13 cellular contexts compared by ENCODE assay signal in the genomic region with DNA sequence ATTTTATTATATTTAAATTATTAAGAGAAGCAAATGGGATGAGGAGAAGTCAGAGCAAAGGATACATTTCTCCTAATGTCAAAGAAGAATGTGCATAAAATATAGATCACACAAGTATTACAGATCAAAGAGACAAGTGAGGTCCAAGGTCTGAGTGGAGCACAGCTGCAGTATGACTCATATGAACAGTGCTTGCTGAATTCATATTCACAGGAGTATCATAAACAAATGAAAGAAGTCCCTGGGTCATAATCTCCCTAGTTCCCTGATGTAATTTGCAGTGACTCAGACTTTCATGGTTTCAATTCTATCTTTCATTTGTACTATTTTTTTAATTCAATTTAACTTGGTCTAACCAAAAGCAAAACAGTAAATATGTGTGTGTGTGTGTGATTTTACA.
DNase-seq lines count a peak whose midpoint lies in the region; FAIRE-seq and TF ChIP-seq lines count a peak whose summit lies in the region.
"Had no signal": no experiment of that assay in that cellular context is flagged by ENCODE, and none has a peak within 500 bp of the region (broad histone marks: within the 10 kb centered on the region; RNA-seq: fewer than 3 reads in every experiment).

No MANE protein-coding gene starts in this region.

- H3K9me3 ChIP-seq in BE2C = no peaks in the 10 kb centered on the region
- H3K9me3 ChIP-seq: thoracic aorta had no signal

- TF ChIP-seq CTCF in BE2C (IDR thresholded peaks at IDR 0.05; ENCODE audit: low read depth, low read length) (no peak), bronchial epithelial cell (IDR thresholded peaks at IDR 0.05; ENCODE audit: insufficient read depth, low read length, severe bottlenecking) (no peak)

- FAIRE-seq in bronchial epithelial cell (lab: Jason Lieb, UNC) = no peak

- POLR2A ChIA-PET in HEK293T (lab: Yijun Ruan, JAX) = no interaction called here

- DNase-seq in BE2C (peak; percentile 15), LoVo (ENCODE audit: low spot score) (peak; percentile 49), bronchial epithelial cell (ENCODE audit: low read depth) (peak; percentile 94), lung microvascular endothelial cell (ENCODE audit: low read depth in 2 of 2) (peak; percentile 24 to 82), HEK293T (ENCODE audit: extremely low spot score) (no peak), activated T-cell treated with anti-CD3 and anti-CD28 coated beads for 4 hours (no peak)
- DNase-seq in activated naive CD4-positive, alpha-beta T cell treated with Interleukin-2 at 50 U/mL for 16 hours = no peak
- DNase-seq in stimulated activated CD4-positive, alpha-beta T cell treated with anti-CD3 and anti-CD28 coated beads, Interleukin-15, amount 100 ng/mL, for 24 hours = no peak
- DNase-seq: activated CD8-positive, alpha-beta T cell treated with anti-CD3 and anti-CD28 coated beads for 36 hours; naive B cell; NCI-H187 treated with DMSO at 0.1 percent for 48 hours; SHP77 treated with DMSO at 0.1 percent for 48 hours had no signal

- CTCF ChIA-PET in HEK293T (lab: Yijun Ruan, JAX) = no interaction called here

- H3K4me3 ChIP-seq in BE2C (ENCODE audit: low read depth, low read length) = no peak overlapping the region
- no peak overlapping the region for H3K4me3 ChIP-seq in bronchial epithelial cell (ENCODE audit: low read depth, low read length)
- H3K4me3 ChIP-seq: thoracic aorta had no signal

- H3K27me3 ChIP-seq in BE2C (no peaks in the 10 kb centered on the region), bronchial epithelial cell (ENCODE audit: control insufficient read depth, insufficient read depth, low read length) (no peaks in the 10 kb centered on the region)

- H3K36me3 ChIP-seq in BE2C (no peaks in the 10 kb centered on the region), bronchial epithelial cell (ENCODE audit: control insufficient read depth, insufficient read depth, low read length) (no peaks in the 10 kb centered on the region)
- H3K36me3 ChIP-seq: thoracic aorta had no signal

- no peaks in the 10 kb centered on the region for H3K4me1 ChIP-seq in BE2C

TF ChIP-seq in HEK293T, 16 proteins besides CTCF, POLR2A, EP300 and RAD21:
- no peak for TF ChIP-seq FOXA1 (IDR thresholded peaks at IDR 0.05)
- no peak for TF ChIP-seq FOXM1 (IDR thresholded peaks at IDR 0.05; ENCODE audit: borderline replicate concordance)
- TF ChIP-seq BHLHE40 (IDR thresholded peaks at IDR 0.05; ENCODE audit: borderline replicate concordance) = no peak
- no peak for TF ChIP-seq CTBP1 (IDR thresholded peaks at IDR 0.05; ENCODE audit: borderline replicate concordance)
- no peak for TF ChIP-seq ARNT (IDR thresholded peaks at IDR 0.05)
- TF ChIP-seq PKNOX1 (IDR thresholded peaks at IDR 0.05) = no peak
- no peak for TF ChIP-seq L3MBTL2 (conservative IDR thresholded peaks at IDR 0.05)
- no peak for TF ChIP-seq FOXK2 (IDR thresholded peaks at IDR 0.05)
- TF ChIP-seq ELF4 (IDR thresholded peaks at IDR 0.05) = no peak
- TF ChIP-seq TARDBP (IDR thresholded peaks at IDR 0.05) = no peak
- TF ChIP-seq SP1 (IDR thresholded peaks at IDR 0.05) = no peak
- no peak for TF ChIP-seq LEF1 (IDR thresholded peaks at IDR 0.05; ENCODE audit: borderline replicate concordance)

Comparison
In these comparisons a context has a peak if more than half of its experiments do, and no peak if none do; other contexts are left out.
1. DNase-seq: peak in BE2C (single experiment), LoVo (single experiment), bronchial epithelial cell (single experiment) and lung microvascular endothelial cell (2 of 2); none in HEK293T (single experiment), activated naive CD4-positive, alpha-beta T cell treated with Interleukin-2 at 50 U/mL for 16 hours (single experiment), stimulated activated CD4-positive, alpha-beta T cell treated with anti-CD3 and anti-CD28 coated beads, Interleukin-15, amount 100 ng/mL, for 24 hours (single experiment) and activated T-cell treated with anti-CD3 and anti-CD28 coated beads for 4 hours (single experiment).